ENCODE assay signal across 1 cellular context in the genomic region with DNA sequence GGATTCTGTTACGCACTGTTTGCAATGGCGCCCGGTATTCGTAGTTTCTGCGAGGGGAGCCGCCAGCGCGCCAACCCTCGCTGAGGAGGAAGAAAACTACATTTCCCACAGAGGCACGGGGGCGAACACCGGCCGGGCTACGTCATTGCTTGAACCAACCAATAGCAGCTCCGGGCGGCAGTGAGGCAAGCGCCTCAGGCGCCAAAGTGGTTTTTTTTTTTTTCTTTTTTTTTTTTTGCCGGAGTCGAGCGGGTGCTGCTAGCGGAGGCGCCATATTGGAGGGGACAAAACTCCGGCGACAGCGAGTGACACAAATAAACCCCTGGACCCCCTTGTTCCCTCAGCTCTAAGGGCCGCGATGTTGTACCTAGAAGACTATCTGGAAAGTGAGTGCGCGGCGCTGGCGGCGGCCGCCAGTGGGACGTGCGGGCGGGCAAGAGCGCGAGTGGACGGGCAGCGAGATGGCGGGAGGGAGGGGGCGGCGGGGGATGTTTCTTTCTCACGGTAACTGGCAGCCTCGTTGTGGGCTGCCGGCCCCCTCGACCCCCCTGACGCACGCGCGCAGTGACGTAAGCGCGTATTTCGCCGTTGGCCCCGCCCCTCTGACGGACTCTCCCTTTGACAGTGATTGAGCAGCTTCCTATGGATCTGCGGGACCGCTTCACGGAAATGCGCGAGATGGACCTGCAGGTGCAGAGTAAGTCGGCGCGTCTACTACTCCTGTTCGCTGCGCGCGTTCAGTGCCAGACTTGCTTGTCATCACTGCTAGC.
TF ChIP-seq lines count a peak whose summit lies in the region.

TSS of gene ING3 (plus strand) at position 239 of the 770 bp plus-strand sequence. CDS start at position 359, 120 bp downstream.

TF ChIP-seq in liver, 16 proteins besides CTCF, POLR2A, EP300 and RAD21 (continued from another document):
- TF ChIP-seq TAF1 (conservative IDR thresholded peaks at IDR 0.05) (peak; percentile 73), ATF3 (IDR thresholded peaks at IDR 0.05) (peak; percentile 60), RXRA (IDR thresholded peaks at IDR 0.05) (peak; percentile 8 to 40), EGR1 (IDR thresholded peaks at IDR 0.05; ENCODE audit: low read depth in 2 of 2) (no peak), GABPA (IDR thresholded peaks at IDR 0.05 in 1 of 2, conservative IDR thresholded peaks at IDR 0.05 in 1 of 2) (peak in 1 of 2 donors; percentile 25), MAX (IDR thresholded peaks at IDR 0.05) (peak; percentile 13), FOXA2 (IDR thresholded peaks at IDR 0.05) (no peak), HNF4A (conservative IDR thresholded peaks at IDR 0.05) (peak in 1 of 2 donors; percentile 1)
- TF ChIP-seq, protein P1, sequence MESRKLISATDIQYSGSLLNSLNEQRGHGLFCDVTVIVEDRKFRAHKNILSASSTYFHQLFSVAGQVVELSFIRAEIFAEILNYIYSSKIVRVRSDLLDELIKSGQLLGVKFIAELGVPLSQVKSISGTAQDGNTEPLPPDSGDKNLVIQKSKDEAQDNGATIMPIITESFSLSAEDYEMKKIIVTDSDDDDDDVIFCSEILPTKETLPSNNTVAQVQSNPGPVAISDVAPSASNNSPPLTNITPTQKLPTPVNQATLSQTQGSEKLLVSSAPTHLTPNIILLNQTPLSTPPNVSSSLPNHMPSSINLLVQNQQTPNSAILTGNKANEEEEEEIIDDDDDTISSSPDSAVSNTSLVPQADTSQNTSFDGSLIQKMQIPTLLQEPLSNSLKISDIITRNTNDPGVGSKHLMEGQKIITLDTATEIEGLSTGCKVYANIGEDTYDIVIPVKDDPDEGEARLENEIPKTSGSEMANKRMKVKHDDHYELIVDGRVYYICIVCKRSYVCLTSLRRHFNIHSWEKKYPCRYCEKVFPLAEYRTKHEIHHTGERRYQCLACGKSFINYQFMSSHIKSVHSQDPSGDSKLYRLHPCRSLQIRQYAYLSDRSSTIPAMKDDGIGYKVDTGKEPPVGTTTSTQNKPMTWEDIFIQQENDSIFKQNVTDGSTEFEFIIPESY (IDR thresholded peaks at IDR 0.05): peak; percentile 34
